18 cellular contexts compared by ENCODE assay signal in genomic region chr5:145157841-145158240, GRCh38.
"Had no signal": no experiment of that assay in that cellular context is flagged by ENCODE, and none has a peak within 500 bp of the region (broad histone marks: within the 10 kb centered on the region; RNA-seq: fewer than 3 reads in every experiment).

No MANE protein-coding gene starts in this region.

- H3K27ac ChIP-seq: breast epithelium, foreskin keratinocyte, skin epidermis, transverse colon had no signal

- H3K36me3 ChIP-seq: breast epithelium, right atrium auricular region, transverse colon had no signal

- H3K27me3 ChIP-seq: breast epithelium, dorsolateral prefrontal cortex, foreskin keratinocyte, right atrium auricular region, transverse colon had no signal

- DNase-seq: activated CD4-positive, alpha-beta T cell treated with anti-CD3 and anti-CD28 coated beads for 48 hours; activated CD8-positive, alpha-beta memory T cell treated with anti-CD3 and anti-CD28 coated beads, Interleukin-2, amount 50 U/mL, for 4 hours; activated CD8-positive, alpha-beta T cell treated with anti-CD3 and anti-CD28 coated beads for 36 hours; activated gamma-delta T cell; activated T-cell treated with anti-CD3 and anti-CD28 coated beads, Interleukin-2, amount 50 U/mL, for 48 hours; amygdala; dorsolateral prefrontal cortex; foreskin keratinocyte; glutamatergic neuron; mesendoderm; occipital lobe; stimulated activated CD4-positive, alpha-beta T cell treated with anti-CD3 and anti-CD28 coated beads, Interleukin-4, amount 100 ng/mL, for 24 hours; stimulated activated naive CD4-positive, alpha-beta T cell treated with Interleukin-2 at 50 U/mL for 16 hours; substantia nigra; transverse colon had no signal

- H3K4me3 ChIP-seq: breast epithelium, right atrium auricular region, skin epidermis, transverse colon had no signal

- H3K4me1 ChIP-seq: breast epithelium, foreskin keratinocyte, transverse colon had no signal

- H3K9me3 ChIP-seq: breast epithelium, right atrium auricular region, transverse colon had no signal
